In the genomic region with DNA sequence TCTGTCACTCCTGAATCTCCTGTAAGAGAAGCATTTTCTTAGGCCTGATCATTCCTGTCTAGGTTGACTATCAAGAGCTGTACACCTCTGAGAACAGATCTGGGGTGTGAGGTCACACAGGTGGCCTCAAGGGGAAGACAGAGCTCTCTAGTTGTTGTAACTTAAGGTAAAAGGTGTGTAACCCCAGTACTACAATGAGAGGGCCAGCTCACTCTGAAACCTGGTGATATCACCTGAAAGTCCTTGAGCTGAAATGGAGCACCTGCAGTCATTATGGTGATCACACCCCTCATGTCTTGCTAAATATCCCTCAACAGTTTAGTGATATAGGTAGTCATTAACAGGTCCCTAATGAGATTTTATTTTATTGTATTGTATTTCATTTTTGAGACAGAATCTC, we compare ENCODE assay signal across 28 cellular contexts. TPM values are rescaled to one million over a fixed set of nuclear protein-coding genes. Genes with fewer than 3 reads are reported as not detected.
DNase-seq lines count a peak whose midpoint lies in the region; ATAC-seq and TF ChIP-seq lines count a peak whose summit lies in the region.
"Had no signal": no experiment of that assay in that cellular context is flagged by ENCODE, and none has a peak within 500 bp of the region (broad histone marks: within the 10 kb centered on the region; RNA-seq: fewer than 3 reads in every experiment).

No MANE protein-coding gene starts in this region.

- H3K4me3 ChIP-seq in CD4-positive, alpha-beta memory T cell (ENCODE audit: low read length in 2 of 2): no peak overlapping the region
- H3K4me3 ChIP-seq in SU-DHL-6 (ENCODE audit: insufficient read depth, low read length, poor library complexity, severe bottlenecking): no peak overlapping the region
- H3K4me3 ChIP-seq: cardiac muscle cell, coronary artery, esophagus muscularis mucosa, suprapubic skin had no signal

- H3K36me3 Mint-ChIP-seq in activated CD4-positive, alpha-beta T cell treated with anti-CD3 and anti-CD28 coated beads, Interleukin-2, amount 10 ng/mL, durations not matched to agents 7 days and 5 days (ENCODE audit: low read depth): peaks cover 35% of the 10 kb centered on the region
- peaks cover 0 to 7% of the 10 kb centered on the region in 2 donors for H3K36me3 Mint-ChIP-seq in CD4-positive, alpha-beta memory T cell
- H3K36me3 Mint-ChIP-seq in memory B cell (peaks cover 4% of the 10 kb centered on the region), WTC11 (peaks cover 8% of the 10 kb centered on the region)
- H3K36me3 Mint-ChIP-seq: immature natural killer cell had no signal

- peaks cover 53% of the 10 kb centered on the region for H3K4me1 Mint-ChIP-seq in activated CD4-positive, alpha-beta T cell treated with anti-CD3 and anti-CD28 coated beads, Interleukin-2, amount 10 ng/mL, durations not matched to agents 7 days and 5 days
- peaks cover 42 to 82% (median 64%) of the 10 kb centered on the region in 4 donors for H3K4me1 Mint-ChIP-seq in CD4-positive, alpha-beta memory T cell
- H3K4me1 Mint-ChIP-seq in memory B cell: peaks cover 23% of the 10 kb centered on the region
- H3K4me1 Mint-ChIP-seq in WTC11: peaks cover 2% of the 10 kb centered on the region; the same call in 1 of the 2 replicates
- H3K4me1 Mint-ChIP-seq: endodermal cell had no signal

- peaks cover 7% of the 10 kb centered on the region for H3K9me3 Mint-ChIP-seq in activated CD4-positive, alpha-beta T cell treated with anti-CD3 and anti-CD28 coated beads, Interleukin-2, amount 10 ng/mL, durations not matched to agents 7 days and 5 days
- peaks cover 0 to 4% (median under 1%) of the 10 kb centered on the region in 8 donors for H3K9me3 Mint-ChIP-seq in CD4-positive, alpha-beta memory T cell
- H3K9me3 Mint-ChIP-seq in memory B cell: no peaks in the 10 kb centered on the region
- H3K9me3 Mint-ChIP-seq in WTC11: peaks cover 10% of the 10 kb centered on the region

- no peaks in the 10 kb centered on the region for H3K36me3 ChIP-seq in CD4-positive, alpha-beta memory T cell (ENCODE audit: insufficient read depth, low read length)
- no peaks in the 10 kb centered on the region for H3K36me3 ChIP-seq in SU-DHL-6 (ENCODE audit: low read length)
- H3K36me3 ChIP-seq: cardiac muscle cell, esophagus muscularis mucosa, suprapubic skin had no signal

- H3K4me3 Mint-ChIP-seq in activated CD4-positive, alpha-beta T cell treated with anti-CD3 and anti-CD28 coated beads, Interleukin-2, amount 10 ng/mL, durations not matched to agents 7 days and 5 days: no peak overlapping the region
- peak overlapping the region in 2 of 8 donors; percentile 10 to 17 for H3K4me3 Mint-ChIP-seq in CD4-positive, alpha-beta memory T cell
- H3K4me3 Mint-ChIP-seq in memory B cell: no peak overlapping the region
- H3K4me3 Mint-ChIP-seq in WTC11: no peak overlapping the region
- H3K4me3 Mint-ChIP-seq: endodermal cell had no signal

- CTCF ChIA-PET in activated CD4-positive, alpha-beta T cell treated with anti-CD3 and anti-CD28 coated beads, Interleukin-2, amount 10 ng/mL, durations not matched to agents 7 days and 5 days (lab: Charles Lee): interaction anchor here (1.5 kb wide), 1 partner anchor 10 kb away, joined by 5 read pairs; no protein-coding TSS in a partner anchor
- CTCF ChIA-PET in CD4-positive, alpha-beta memory T cell (lab: Charles Lee; ENCODE audit: partially characterized antibody): interaction anchor here (1.3 to 4.8 kb wide), 3 partner anchors 34 to 102 kb away, joined by 3 to 35 read pairs (median 11); no protein-coding TSS in a partner anchor
- CTCF ChIA-PET in WTC11 (lab: Charles Lee): interaction anchor here (0.6 kb wide), 1 partner anchor 282 kb away, joined by 3 read pairs; no protein-coding TSS in a partner anchor

- peaks cover 73% of the 10 kb centered on the region for H3K4me1 ChIP-seq in CD4-positive, alpha-beta memory T cell (ENCODE audit: insufficient read depth, low read length)
- H3K4me1 ChIP-seq: suprapubic skin had no signal

- no peak for TF ChIP-seq CTCF in SU-DHL-6 (IDR thresholded peaks at IDR 0.05; ENCODE audit: insufficient read depth, low read length, poor library complexity, severe bottlenecking)
- TF ChIP-seq CTCF in WTC11 (IDR thresholded peaks at IDR 0.05): no peak

- no peaks in the 10 kb centered on the region; the same call in 1 of the 2 replicates for H3K79me2 ChIP-seq in SU-DHL-6 (ENCODE audit: insufficient read depth, low read length)

- peak overlapping the region; percentile 30; the same call in 1 of the 2 replicates for H3K9ac ChIP-seq in SU-DHL-6 (ENCODE audit: low read length)

- POLR2A ChIA-PET in activated CD4-positive, alpha-beta T cell treated with anti-CD3 and anti-CD28 coated beads, Interleukin-2, amount 10 ng/mL, durations not matched to agents 7 days and 5 days (lab: Charles Lee): no interaction called here
- POLR2A ChIA-PET in CD4-positive, alpha-beta memory T cell (lab: Charles Lee; ENCODE audit: partially characterized antibody): interaction anchor here (0.7 to 8.3 kb wide), 7 partner anchors 22 to 106 kb away, joined by 3 to 220 read pairs (median 21); partner anchors contain the start of gene TMSB4X
- POLR2A ChIA-PET in WTC11 (lab: Charles Lee): no interaction called here

- H3K27me3 Mint-ChIP-seq in activated CD4-positive, alpha-beta T cell treated with anti-CD3 and anti-CD28 coated beads, Interleukin-2, amount 10 ng/mL, durations not matched to agents 7 days and 5 days: no peaks in the 10 kb centered on the region
- H3K27me3 Mint-ChIP-seq in CD4-positive, alpha-beta memory T cell: no peaks in the 10 kb centered on the region
- H3K27me3 Mint-ChIP-seq in memory B cell (no peaks in the 10 kb centered on the region), WTC11 (ENCODE audit: low read depth) (no peaks in the 10 kb centered on the region; the same call in 1 of the 2 replicates)

- no peak overlapping the region for H2AFZ ChIP-seq in SU-DHL-6 (ENCODE audit: low read depth, low read length, severe bottlenecking)

- H3K27me3 ChIP-seq in CD4-positive, alpha-beta memory T cell (ENCODE audit: insufficient read depth, low read length): no peaks in the 10 kb centered on the region
- H3K27me3 ChIP-seq in SU-DHL-6 (ENCODE audit: low read length): no peaks in the 10 kb centered on the region
- H3K27me3 ChIP-seq: cardiac muscle cell, esophagus muscularis mucosa, suprapubic skin had no signal

- peaks cover 13% of the 10 kb centered on the region; the same call in 1 of the 2 replicates for H3F3A ChIP-seq in SU-DHL-6 (ENCODE audit: insufficient read depth)

- ATAC-seq in memory B cell (ENCODE audit: low read depth) (peak; percentile 22), SK-N-SH treated with all-trans-retinoic acid at 6 μM for 48 hours (no peak), WTC11 (no peak)
- ATAC-seq: HCT116, left lobe of liver had no signal

- peak overlapping the region; percentile 44 for H3K4me2 ChIP-seq in SU-DHL-6 (ENCODE audit: low read depth, low read length, poor library complexity, severe bottlenecking)

- H3K9me3 ChIP-seq in CD4-positive, alpha-beta memory T cell (ENCODE audit: control insufficient read depth in 1 of 2, low read length in 2 of 2): no peaks in the 10 kb centered on the region
- no peaks in the 10 kb centered on the region for H3K9me3 ChIP-seq in SU-DHL-6 (ENCODE audit: insufficient read depth, low read length)
- H3K9me3 ChIP-seq: esophagus muscularis mucosa, suprapubic skin had no signal

- no peaks in the 10 kb centered on the region for H4K20me1 ChIP-seq in SU-DHL-6 (ENCODE audit: low read depth, low read length)

- no peaks in the 10 kb centered on the region for H3K9me2 ChIP-seq in SU-DHL-6 (replicated peaks; ENCODE audit: insufficient read depth, low read length)

- peak overlapping the region; percentile 96 for H3K27ac Mint-ChIP-seq in activated CD4-positive, alpha-beta T cell treated with anti-CD3 and anti-CD28 coated beads, Interleukin-2, amount 10 ng/mL, durations not matched to agents 7 days and 5 days
- peak overlapping the region; percentile 83 to 95 (median 90) for H3K27ac Mint-ChIP-seq in CD4-positive, alpha-beta memory T cell
- H3K27ac Mint-ChIP-seq in memory B cell: peak overlapping the region; percentile 45
- H3K27ac Mint-ChIP-seq in WTC11: no peak overlapping the region
- H3K27ac Mint-ChIP-seq: endodermal cell had no signal

- no peak for DNase-seq in activated CD4-positive, alpha-beta T cell treated with anti-CD3 and anti-CD28 coated beads, Interleukin-2, amount 10 ng/mL, durations not matched to agents 7 days and 5 days
- no peak for DNase-seq in activated CD4-positive, alpha-beta T cell treated with anti-CD3 and anti-CD28 coated beads for 4 hours
- no peak for DNase-seq in CD4-positive, alpha-beta memory T cell
- DNase-seq in memory B cell (ENCODE audit: low spot score in 2 of 2): no peak
- DNase-seq in WTC11 (ENCODE audit: low spot score): no peak
- DNase-seq in germinal center (ENCODE audit: low spot score): no peak
- DNase-seq: activated gamma-delta T cell treated with Interleukin-2 at 50 U/mL for 16 hours, aorta, Calu3, endodermal cell, hippocampal formation, immature natural killer cell, NCI-H187 treated with DMSO at 0.1 percent for 48 hours, NCI-H226, occipital lobe had no signal

- intact Hi-C loops in CD4-positive, alpha-beta memory T cell (cut with micrococcal nuclease): loop anchor here (2.0 to 5.0 kb wide), 2 partner anchors 22 to 41 kb away; no protein-coding TSS in a partner anchor

- peak overlapping the region; percentile 42 for H3K27ac ChIP-seq in CD4-positive, alpha-beta memory T cell (ENCODE audit: low read depth, low read length)
- H3K27ac ChIP-seq in SU-DHL-6 (ENCODE audit: low read depth, low read length): peak overlapping the region; percentile 81
- H3K27ac ChIP-seq: cardiac muscle cell, coronary artery, esophagus muscularis mucosa, RWPE1, suprapubic skin had no signal

TF ChIP-seq in SK-N-SH treated with all-trans-retinoic acid at 6 μM for 48 hours, 23 proteins besides CTCF, POLR2A, EP300 and RAD21 (continues in another document):
- TF ChIP-seq CSDC2 (CRISPR knock-in tag; IDR thresholded peaks at IDR 0.05) (no peak), RARB (CRISPR knock-in tag; IDR thresholded peaks at IDR 0.05) (no peak)

TF ChIP-seq in WTC11, 78 proteins besides CTCF, POLR2A, EP300 and RAD21 (continues in another document):
- no peak for TF ChIP-seq TCF7 (CRISPR knock-in tag; IDR thresholded peaks at IDR 0.05; ENCODE audit: low read depth)
- TF ChIP-seq ESRRA (CRISPR knock-in tag; IDR thresholded peaks at IDR 0.05; ENCODE audit: borderline replicate concordance): no peak
- TF ChIP-seq NFE2L1 (CRISPR knock-in tag; IDR thresholded peaks at IDR 0.05): no peak
- TF ChIP-seq ZBTB21 (CRISPR knock-in tag; IDR thresholded peaks at IDR 0.05; ENCODE audit: borderline replicate concordance): no peak
- TF ChIP-seq JUN (CRISPR knock-in tag; IDR thresholded peaks at IDR 0.05): no peak
- TF ChIP-seq TP53 (CRISPR knock-in tag; IDR thresholded peaks at IDR 0.05): no peak

RNA-seq across cellular contexts. Expression of gene FAM9C, which starts 8.8 kb away (rescaled TPM):
- total RNA-seq in activated CD4-positive, alpha-beta T cell treated with anti-CD3 and anti-CD28 coated beads, Interleukin-2, amount 10 ng/mL, durations not matched to agents 7 days and 5 days: not detected
- not detected for total RNA-seq in CD4-positive, alpha-beta memory T cell
- under 1 TPM in 1 of 2 donors, not detected in 1; 0.34 TPM for polyA plus RNA-seq in CD4-positive, alpha-beta memory T cell
- 0.07 to 0.28 TPM in 2 of 3 replicates, not detected in the other for total RNA-seq in WTC11 (2021)
- total RNA-seq: aorta, Calu3, cardiac muscle cell, Daoy, endodermal cell, esophagus muscularis mucosa, left lobe of liver, LHCN-M2, mesenteric fat pad, suprapubic skin had no signal
- polyA plus RNA-seq: aorta, BJ, cardiac muscle cell, immature natural killer cell had no signal
